Comparison of ENCODE assay signal across 8 cellular contexts in genomic region chr5:127229185-127229889, GRCh38.
DNase-seq lines count a peak whose midpoint lies in the region; ATAC-seq and TF ChIP-seq lines count a peak whose summit lies in the region.

No MANE protein-coding gene starts in this region.

- H3K4me3 Mint-ChIP-seq in Calu3 (ENCODE audit: low read depth, unreplicated experiment), result peak overlapping the region; percentile 69

- H3K9me3 Mint-ChIP-seq in Calu3 (ENCODE audit: low read depth, unreplicated experiment), result no peaks in the 10 kb centered on the region

- peak; percentile 70 for DNase-seq in Calu3
- DNase-seq in mammary epithelial cell, result peak; percentile 24
- peak; percentile 86 for DNase-seq in islet precursor cell
- DNase-seq in stimulated activated CD4-positive, alpha-beta T cell treated with anti-CD3 and anti-CD28 coated beads, Interleukin-15, amount 100 ng/mL, for 1 hour (ENCODE audit: low read depth in 1 of 2, low spot score in 1 of 2), result peak; percentile 10 to 40
- no peak for DNase-seq in NCI-H2196 treated with DMSO at 0.1 percent for 48 hours (lab: John Stamatoyannopoulos, UW; ENCODE audit: unreplicated experiment)

- dilution Hi-C loops in mammary epithelial cell (cut with HindIII; ENCODE audit: low sequenced_read_pairs), result no loop called here

- 11% methylated on average over 37 of the region's 61 CpGs for WGBS in mammary epithelial cell (ENCODE audit: low coverage, missing lambda C conversion rate)

- peak overlapping the region; percentile 96 for H2AFZ ChIP-seq in mammary epithelial cell (ENCODE audit: low read depth, low read length)

- H3K36me3 ChIP-seq in HUES6 (ENCODE audit: control insufficient read depth, insufficient read depth, low read length) (no peaks in the 10 kb centered on the region), mammary epithelial cell (ENCODE audit: insufficient read depth, low read length) (no peaks in the 10 kb centered on the region)

- H3K9me3 ChIP-seq in HUES6 (ENCODE audit: control insufficient read depth, insufficient read depth, low read depth, low read length) (no peaks in the 10 kb centered on the region), mammary epithelial cell (replicated peaks; ENCODE audit: insufficient read depth, low read length) (no peaks in the 10 kb centered on the region)

- H3K27ac Mint-ChIP-seq in Calu3 (ENCODE audit: unreplicated experiment), result peak overlapping the region; percentile 43

- H3K79me2 ChIP-seq in mammary epithelial cell (ENCODE audit: insufficient read depth, low read length), result no peaks in the 10 kb centered on the region

- intact Hi-C loops in Calu3 (cut with micrococcal nuclease; ENCODE audit: unreplicated experiment) (no loop called here), mammary epithelial cell (cut with micrococcal nuclease) (no loop called here)

- H3K9ac ChIP-seq in HUES6 (ENCODE audit: low read length), result no peak overlapping the region
- H3K9ac ChIP-seq in mammary epithelial cell (ENCODE audit: insufficient read depth, low read length), result no peak overlapping the region

- no peak for TF ChIP-seq CTCF in Calu3 (IDR thresholded peaks at IDR 0.05; ENCODE audit: unreplicated experiment)
- no peak for TF ChIP-seq CTCF in WI38 (IDR thresholded peaks at IDR 0.05; ENCODE audit: low read depth, low read length)
- no peak for TF ChIP-seq CTCF in mammary epithelial cell (conservative IDR thresholded peaks at IDR 0.05 in 1 of 2, IDR thresholded peaks at IDR 0.05 in 1 of 2; ENCODE audit: extremely low read depth in 1 of 2, insufficient read depth in 1 of 2, low read depth in 1 of 2, low read length in 2 of 2)

- H3K4me1 Mint-ChIP-seq in Calu3 (ENCODE audit: low read depth, unreplicated experiment), result no peaks in the 10 kb centered on the region

- no peaks in the 10 kb centered on the region for H4K20me1 ChIP-seq in mammary epithelial cell (ENCODE audit: insufficient read depth, low read length)

- H3K4me1 ChIP-seq in HUES6 (ENCODE audit: control insufficient read depth, insufficient read depth, low read length) (peaks cover 4% of the 10 kb centered on the region; the same call in 1 of the 2 replicates), mammary epithelial cell (ENCODE audit: insufficient read depth, low read length) (peaks cover 13% of the 10 kb centered on the region)

- H3K27ac ChIP-seq in HUES6 (ENCODE audit: low read depth, low read length), result no peak overlapping the region
- H3K27ac ChIP-seq in mammary epithelial cell (ENCODE audit: insufficient read depth, low read depth, low read length), result no peak overlapping the region

- no peaks in the 10 kb centered on the region for H3K27me3 Mint-ChIP-seq in Calu3 (ENCODE audit: unreplicated experiment)

- in situ Hi-C loops in mammary epithelial cell (cut with MboI; ENCODE audit: low sequenced_read_pairs in 2 of 2), result no loop called here

- H3K27me3 ChIP-seq in HUES6 (ENCODE audit: control insufficient read depth, insufficient read depth, low read length) (peaks cover 13% of the 10 kb centered on the region; the same call in 1 of the 2 replicates), mammary epithelial cell (ENCODE audit: insufficient read depth, low read length) (no peaks in the 10 kb centered on the region)

- BruUV-seq in Calu3 (replicated peaks; lab: Mats Ljungman, UMichigan), result no TSS peak
- no TSS peak for BruUV-seq in mammary epithelial cell (replicated peaks; lab: Mats Ljungman, UMichigan)

- CTCF ChIA-PET in Calu3 (lab: Charles Lee) (interaction anchor here (0.6 to 1.2 kb wide), 2 partner anchors 25 to 682 kb away, joined by 3 to 4 read pairs; no protein-coding TSS in a partner anchor), mammary epithelial cell (lab: Charles Lee; ENCODE audit: low non-redundant PET) (no interaction called here)

- peak overlapping the region; percentile 97 for H3K4me2 ChIP-seq in mammary epithelial cell (ENCODE audit: insufficient read depth, low read depth, low read length)

- peak; percentile 85 for ATAC-seq in GM19467 (IDR thresholded peaks at IDR 0.05; ENCODE audit: unreplicated experiment)

- H3K4me3 ChIP-seq in HUES6 (ENCODE audit: low read depth, low read length), result peak overlapping the region; percentile 52
- H3K4me3 ChIP-seq in WI38 (ENCODE audit: low read depth, low read length), result peak overlapping the region; percentile 63
- H3K4me3 ChIP-seq in mammary epithelial cell (replicated peaks in 1 of 3; ENCODE audit: insufficient read depth in 1 of 3, low read depth in 2 of 3, low read length in 3 of 3), result peak overlapping the region; percentile 13 to 53 (median 49)

- H3K36me3 Mint-ChIP-seq in Calu3 (ENCODE audit: insufficient read depth, unreplicated experiment), result peaks cover 8% of the 10 kb centered on the region
